Comparison of ENCODE assay signal across 8 cellular contexts in genomic region chr1:32014199-32014936, GRCh38.
DNase-seq lines count a peak whose midpoint lies in the region; ATAC-seq and TF ChIP-seq lines count a peak whose summit lies in the region.

No MANE protein-coding gene starts in this region.

- no peaks in the 10 kb centered on the region for H3K9me2 ChIP-seq in DOHH2 (replicated peaks; ENCODE audit: control insufficient read depth, low read length)

- peak; percentile 20 for ATAC-seq in GM21526 (IDR thresholded peaks at IDR 0.05; ENCODE audit: low FRiP score, unreplicated experiment)

- H3K4me3 ChIP-seq in DOHH2 (ENCODE audit: low read length): peak overlapping the region; percentile 82
- peak overlapping the region; percentile 90 for H3K4me3 ChIP-seq in WERI-Rb-1 (ENCODE audit: low read depth, low read length)
- H3K4me3 ChIP-seq in choroid plexus epithelial cell (ENCODE audit: low read depth, low read length): peak overlapping the region; percentile 99

- peak overlapping the region; percentile 72 for H3K4me2 ChIP-seq in DOHH2 (ENCODE audit: low read length)

- H3K27ac ChIP-seq in DOHH2 (ENCODE audit: low read depth, low read length) (peak overlapping the region; percentile 82), WERI-Rb-1 (peak overlapping the region; percentile 96), layer of hippocampus (ENCODE audit: low read depth, low read length) (peak overlapping the region; percentile 98)

- DNase-seq in HuH-7.5 (ENCODE audit: low spot score) (peak; percentile 42), WERI-Rb-1 (peak; percentile 59), choroid plexus epithelial cell (ENCODE audit: low read depth) (peak; percentile 57), GF-D8 (lab: John Stamatoyannopoulos, UW) (no peak)
- peak; percentile 30 for DNase-seq in stimulated activated CD4-positive, alpha-beta T cell treated with anti-CD3 and anti-CD28 coated beads, Interleukin-1b, Interleukin-23, amount 100 ng/mL, for 48 hours

- peaks cover 39% of the 10 kb centered on the region for H3K4me1 ChIP-seq in DOHH2 (ENCODE audit: control insufficient read depth, low read length)

- H3K9me3 ChIP-seq in DOHH2 (ENCODE audit: control insufficient read depth, insufficient read depth, low read length): no peaks in the 10 kb centered on the region
- H3K9me3 ChIP-seq in WERI-Rb-1 (ENCODE audit: severe bottlenecking): no peaks in the 10 kb centered on the region

- H3K36me3 ChIP-seq in DOHH2 (ENCODE audit: control insufficient read depth, low read length) (peaks cover 43% of the 10 kb centered on the region), WERI-Rb-1 (peaks cover 49% of the 10 kb centered on the region)

- no peak for TF ChIP-seq CTCF in DOHH2 (IDR thresholded peaks at IDR 0.05; ENCODE audit: low read depth, low read length, poor library complexity, severe bottlenecking)
- TF ChIP-seq CTCF in WERI-Rb-1 (IDR thresholded peaks at IDR 0.05; ENCODE audit: low read depth, low read length): 0 out of 2 replicates have a peak, but pooled peaks have one; percentile 1
- TF ChIP-seq CTCF in choroid plexus epithelial cell (conservative IDR thresholded peaks at IDR 0.05; ENCODE audit: low read depth, low read length): no peak

- no peaks in the 10 kb centered on the region for H3F3A ChIP-seq in DOHH2 (ENCODE audit: control insufficient read depth, insufficient read depth)

- H4K20me1 ChIP-seq in DOHH2 (ENCODE audit: control insufficient read depth, insufficient read depth, low read depth, low read length): peaks cover 24% of the 10 kb centered on the region

- H3K27me3 ChIP-seq in DOHH2 (ENCODE audit: control insufficient read depth, low read length) (no peaks in the 10 kb centered on the region), WERI-Rb-1 (ENCODE audit: insufficient read depth, low read depth, severe bottlenecking) (no peaks in the 10 kb centered on the region), layer of hippocampus (ENCODE audit: control insufficient read depth, insufficient read depth, low read length) (no peaks in the 10 kb centered on the region)

- peaks cover 57% of the 10 kb centered on the region for H3K79me2 ChIP-seq in DOHH2 (ENCODE audit: control insufficient read depth, low read length)
